9 cellular contexts compared by ENCODE assay signal in the genomic region with DNA sequence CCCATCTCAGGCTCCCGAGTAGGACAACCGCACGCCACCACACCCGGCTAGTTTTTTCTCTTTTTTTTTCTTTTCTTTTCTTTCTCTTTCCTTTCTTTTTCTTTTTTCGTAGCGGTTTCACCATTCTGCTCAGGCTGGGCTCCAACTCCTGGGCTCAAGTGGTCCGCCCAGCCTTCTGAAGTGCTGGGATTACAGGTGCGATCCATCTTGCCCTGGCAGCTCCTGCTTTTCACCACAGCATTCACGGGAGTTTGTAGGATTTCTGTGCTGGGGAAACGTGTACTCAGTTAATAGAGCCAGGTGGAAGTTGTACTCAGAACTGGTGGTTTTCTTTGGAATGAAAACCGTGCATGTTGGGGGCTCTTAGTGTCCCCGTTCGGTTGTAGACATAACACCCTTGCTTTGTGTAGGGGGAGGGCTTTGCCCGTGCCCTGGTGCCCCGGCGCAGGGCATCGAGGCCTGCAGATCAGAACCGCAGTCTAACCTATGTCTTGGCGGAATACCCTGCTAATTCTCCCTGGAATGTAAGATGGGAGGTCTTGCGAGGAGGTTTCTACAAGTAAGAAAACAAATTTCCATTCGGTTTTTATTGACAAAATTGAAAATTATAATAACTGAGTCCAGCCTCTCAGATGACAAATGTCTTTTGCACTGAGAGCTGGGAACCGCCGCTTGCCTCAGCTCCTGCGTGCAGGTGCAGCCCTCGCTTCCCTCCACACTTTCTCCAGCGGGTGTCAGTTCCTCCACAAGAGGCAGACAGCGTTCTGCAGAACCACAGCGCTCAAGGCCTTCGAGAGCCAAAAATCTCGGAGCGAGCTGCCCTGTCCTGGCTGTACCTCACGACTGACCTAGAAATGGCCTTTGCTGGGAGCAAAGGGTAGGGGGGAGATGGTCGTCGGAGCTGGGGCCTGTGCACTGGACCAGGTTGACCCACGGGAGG. TPM values are rescaled to one million over a fixed set of nuclear protein-coding genes. Genes with fewer than 3 reads are reported as not detected.
A peak's percentile ranks its signal among the peaks of the same experiment; 100 is the strongest.
DNase-seq lines count a peak whose midpoint lies in the region; ATAC-seq and TF ChIP-seq lines count a peak whose summit lies in the region.
"Not testable (repeated sequence)": the region's sequence is repeated elsewhere in the genome, so short reads cannot be mapped to it uniquely, and the experiment has no call there.
"Had no signal": no experiment of that assay in that cellular context is flagged by ENCODE, and none has a peak within 500 bp of the region (broad histone marks: within the 10 kb centered on the region; RNA-seq: fewer than 3 reads in every experiment).

No MANE protein-coding gene starts in this region.

- intact Hi-C loops in mucosa of descending colon (cut with DNase I, micrococcal nuclease), result not testable (repeated sequence)

- H3K27ac ChIP-seq in DOHH2 (ENCODE audit: low read depth, low read length) (peak overlapping the region; percentile 57), epithelial cell of prostate (peak overlapping the region; percentile 64)
- not testable (repeated sequence) for H3K27ac ChIP-seq in GM23248; SU-DHL-6 (ENCODE audit: low read depth, low read length)

- H3K4me1 ChIP-seq in DOHH2 (ENCODE audit: control insufficient read depth, low read length); GM23248 (ENCODE audit: insufficient read depth); mucosa of descending colon (ENCODE audit: low read depth): not testable (repeated sequence)

- not testable (repeated sequence) for H4K20me1 ChIP-seq in DOHH2 (ENCODE audit: control insufficient read depth, insufficient read depth, low read depth, low read length); GM23248 (ENCODE audit: insufficient read depth); SU-DHL-6 (ENCODE audit: low read depth, low read length)

- TF ChIP-seq CTCF in DOHH2 (IDR thresholded peaks at IDR 0.05; ENCODE audit: low read depth, low read length, poor library complexity, severe bottlenecking); SU-DHL-6 (IDR thresholded peaks at IDR 0.05; ENCODE audit: insufficient read depth, low read length, poor library complexity, severe bottlenecking); mucosa of descending colon (IDR thresholded peaks at IDR 0.05): not testable (repeated sequence)

- not testable (repeated sequence) for H3F3A ChIP-seq in DOHH2 (ENCODE audit: control insufficient read depth, insufficient read depth); GM23248 (ENCODE audit: insufficient read depth); SU-DHL-6 (ENCODE audit: insufficient read depth)

- H3K9me3 Mint-ChIP-seq in stimulated activated naive CD8-positive, alpha-beta T cell treated with anti-CD3 and anti-CD28 coated beads, Interleukin-15, Interleukin-2, amounts not matched to agents 100 ng/mL and 50 ng/mL, for 24 hours, result not testable (repeated sequence)

- 61 to 81% methylated on average over 9 to 22 of the region's 35 CpGs for WGBS in GM23248 (ENCODE audit: low coverage in 1 of 2, low lambda C conversion rate in 2 of 2, missing lambda C conversion rate in 2 of 2), 2 experiments

- peak overlapping the region; percentile 87 for H3K4me3 Mint-ChIP-seq in stimulated activated naive CD8-positive, alpha-beta T cell treated with anti-CD3 and anti-CD28 coated beads, Interleukin-15, Interleukin-2, amounts not matched to agents 100 ng/mL and 50 ng/mL, for 24 hours

- peak overlapping the region; percentile 98 for H3K27ac Mint-ChIP-seq in stimulated activated naive CD8-positive, alpha-beta T cell treated with anti-CD3 and anti-CD28 coated beads, Interleukin-15, Interleukin-2, amounts not matched to agents 100 ng/mL and 50 ng/mL, for 24 hours

- not testable (repeated sequence) for H3K9me3 ChIP-seq in DOHH2 (ENCODE audit: control insufficient read depth, insufficient read depth, low read length); GM23248 (ENCODE audit: low read depth); SU-DHL-6 (ENCODE audit: insufficient read depth, low read length); mucosa of descending colon

- H3K4me2 ChIP-seq in DOHH2 (ENCODE audit: low read length) (peak overlapping the region; percentile 43; the same call in 1 of the 2 replicates), SU-DHL-6 (ENCODE audit: low read depth, low read length, poor library complexity, severe bottlenecking) (peak overlapping the region; percentile 51)
- not testable (repeated sequence) for H3K4me2 ChIP-seq in GM23248 (ENCODE audit: unreplicated experiment)

- H3K36me3 ChIP-seq in DOHH2 (ENCODE audit: control insufficient read depth, low read length); GM23248 (ENCODE audit: low read depth); SU-DHL-6 (ENCODE audit: low read length); mucosa of descending colon (ENCODE audit: low read depth): not testable (repeated sequence)

- in situ Hi-C loops in GM23248 (cut with MboI), result not testable (repeated sequence)

- H2AFZ ChIP-seq in GM23248; SU-DHL-6 (ENCODE audit: low read depth, low read length, severe bottlenecking): not testable (repeated sequence)

- H3K27me3 Mint-ChIP-seq in stimulated activated naive CD8-positive, alpha-beta T cell treated with anti-CD3 and anti-CD28 coated beads, Interleukin-15, Interleukin-2, amounts not matched to agents 100 ng/mL and 50 ng/mL, for 24 hours, result not testable (repeated sequence)

- DNase-seq in GM23248; epithelial cell of prostate (ENCODE audit: low read depth, low spot score); mucosa of descending colon: not testable (repeated sequence)
- DNase-seq in activated effector memory CD4-positive, alpha-beta T cell treated with anti-CD3 and anti-CD28 coated beads, Interleukin-2, amount 50 U/mL, for 16 hours, result peak; percentile 63

- not testable (repeated sequence) for H3K79me2 ChIP-seq in DOHH2 (ENCODE audit: control insufficient read depth, low read length); GM23248 (ENCODE audit: insufficient read depth); SU-DHL-6 (ENCODE audit: insufficient read depth, low read length)

- H3K4me1 Mint-ChIP-seq in stimulated activated naive CD8-positive, alpha-beta T cell treated with anti-CD3 and anti-CD28 coated beads, Interleukin-15, Interleukin-2, amounts not matched to agents 100 ng/mL and 50 ng/mL, for 24 hours (ENCODE audit: low read depth), result peaks cover 12% of the 10 kb centered on the region

- H3K4me3 ChIP-seq in DOHH2 (ENCODE audit: low read length), result peak overlapping the region; percentile 64
- H3K4me3 ChIP-seq in GM23248, result peak overlapping the region; percentile 59; the same call in 1 of the 2 replicates
- H3K4me3 ChIP-seq in SU-DHL-6 (ENCODE audit: insufficient read depth, low read length, poor library complexity, severe bottlenecking); mucosa of descending colon: not testable (repeated sequence)

- not testable (repeated sequence) for H3K9me2 ChIP-seq in DOHH2 (replicated peaks; ENCODE audit: control insufficient read depth, low read length); GM23248 (ENCODE audit: insufficient read depth); SU-DHL-6 (replicated peaks; ENCODE audit: insufficient read depth, low read length)

- not testable (repeated sequence) for H3K36me3 Mint-ChIP-seq in stimulated activated naive CD8-positive, alpha-beta T cell treated with anti-CD3 and anti-CD28 coated beads, Interleukin-15, Interleukin-2, amounts not matched to agents 100 ng/mL and 50 ng/mL, for 24 hours (ENCODE audit: low read depth)

- H3K9ac ChIP-seq in GM23248 (peak overlapping the region; percentile 54; the same call in 1 of the 2 replicates), SU-DHL-6 (ENCODE audit: low read length) (0 out of 2 replicates have a peak overlapping the region, but pooled peaks have one; percentile 32)

- H3K27me3 ChIP-seq in DOHH2 (ENCODE audit: control insufficient read depth, low read length); GM23248 (replicated peaks; ENCODE audit: insufficient read depth); SU-DHL-6 (ENCODE audit: low read length): not testable (repeated sequence)

- peak; percentile 8 for ATAC-seq in HG03439 (IDR thresholded peaks at IDR 0.05; ENCODE audit: unreplicated experiment)
- ATAC-seq in mucosa of descending colon, result peak; percentile 7

RNA-seq across cellular contexts. Expression of a gene that starts 40.4 kb away (rescaled TPM):
- not detected in 2 replicates for total RNA-seq in GM23248 (2014; rRNA removed; shearing (Covaris generic))
- polyA plus RNA-seq in GM23248 (2016; fragmentation: Nextera tagmentation; extraction: Ambion mirVana), result not detected in 2 replicates
- total RNA-seq in mucosa of descending colon, result under 1 TPM; 0.09 to 0.19 (median 0.12) TPM
- total RNA-seq: SJCRH30 had no signal
